ENCODE assay signal across 36 cellular contexts in the genomic region with DNA sequence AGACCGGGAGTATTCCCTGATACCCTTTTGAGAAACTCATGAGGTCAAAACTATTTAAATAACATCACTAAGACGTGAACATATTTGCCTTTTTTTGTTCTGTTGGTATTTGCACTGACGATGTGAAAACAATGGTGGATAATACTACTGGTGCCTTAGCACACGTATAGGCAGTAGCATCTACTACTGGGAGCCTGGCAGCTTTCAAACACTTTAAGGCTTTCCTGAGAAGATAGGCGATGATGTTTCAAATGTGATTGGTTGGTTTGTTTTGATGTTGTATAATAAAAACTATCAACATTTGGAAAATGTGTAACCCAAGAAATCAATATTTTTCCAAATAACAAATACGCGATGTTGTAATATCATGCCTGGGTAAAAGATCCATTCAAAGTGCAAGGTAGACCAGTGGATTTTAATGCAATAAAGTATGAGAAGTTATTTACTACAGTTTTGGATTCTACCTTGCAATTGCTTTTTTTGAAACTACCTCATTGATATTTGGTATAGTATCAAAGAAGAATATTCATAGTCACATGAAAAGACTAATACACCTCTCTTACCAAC.
"Had no signal": no experiment of that assay in that cellular context is flagged by ENCODE, and none has a peak within 500 bp of the region (broad histone marks: within the 10 kb centered on the region; RNA-seq: fewer than 3 reads in every experiment).

No MANE protein-coding gene starts in this region.

- H3K36me3 ChIP-seq: adrenal gland, esophagus muscularis mucosa, gastrocnemius medialis, heart left ventricle, WERI-Rb-1 had no signal

- H3K27me3 ChIP-seq: adrenal gland, body of pancreas, esophagus muscularis mucosa, foreskin keratinocyte, gastrocnemius medialis, heart left ventricle had no signal

- H3K4me3 ChIP-seq: adrenal gland, body of pancreas, esophagus muscularis mucosa, gastrocnemius medialis, heart left ventricle had no signal

- H3K9me3 ChIP-seq: adrenal gland, body of pancreas, esophagus muscularis mucosa, gastrocnemius medialis, heart left ventricle had no signal

- ATAC-seq: activated CD4-positive, CD25-positive, alpha-beta regulatory T cell treated with anti-CD3 and anti-CD28 coated beads, Interleukin-2, amount 50 U/mL, for 24 hours; activated CD8-positive, alpha-beta memory T cell treated with anti-CD3 and anti-CD28 coated beads, Interleukin-2, amount 10 ng/mL, durations not matched to agents 7 days and 5 days; activated CD8-positive, alpha-beta T cell treated with anti-CD3 and anti-CD28 coated beads, Interleukin-2, amount 10 ng/mL, durations not matched to agents 7 days and 5 days; activated naive CD8-positive, alpha-beta T cell treated with anti-CD3 and anti-CD28 coated beads, Interleukin-2, amount 50 U/mL, for 24 hours; body of pancreas; effector memory CD8-positive, alpha-beta T cell; foreskin keratinocyte; gastrocnemius medialis; heart left ventricle; T-helper 17 cell had no signal

- DNase-seq: activated B cell treated with CpG ODN at 0.5 μM for 24 hours; activated CD4-positive, alpha-beta T cell treated with anti-CD3 and anti-CD28 coated beads for 48 hours; activated CD4-positive, alpha-beta T cell treated with anti-CD3 and anti-CD28 coated beads, Interleukin-2, amount 50 U/mL, for 1 hour; activated CD4-positive, alpha-beta T cell treated with anti-CD3 and anti-CD28 coated beads, Interleukin-2, amount 50 U/mL, for 48 hours; activated CD8-positive, alpha-beta memory T cell treated with anti-CD3 and anti-CD28 coated beads, Interleukin-2, amount 10 ng/mL, durations not matched to agents 7 days and 5 days; activated CD8-positive, alpha-beta memory T cell treated with anti-CD3 and anti-CD28 coated beads, Interleukin-2, amount 50 U/mL, for 4 hours; activated CD8-positive, alpha-beta T cell treated with anti-CD3 and anti-CD28 coated beads, Interleukin-2, amount 10 ng/mL, durations not matched to agents 7 days and 5 days; activated effector memory CD4-positive, alpha-beta T cell treated with anti-CD3 and anti-CD28 coated beads, Interleukin-2, amount 50 U/mL, for 16 hours; activated naive CD4-positive, alpha-beta T cell treated with anti-CD3 and anti-CD28 coated beads for 36 hours; activated naive CD8-positive, alpha-beta T cell treated with anti-CD3 and anti-CD28 coated beads for 36 hours; activated naive CD8-positive, alpha-beta T cell treated with anti-CD3 and anti-CD28 coated beads, Interleukin-2, amount 50 U/mL, for 24 hours; activated T-cell treated with anti-CD3 and anti-CD28 coated beads, Interleukin-2, amount 50 U/mL, for 1 hour; activated T-cell treated with anti-CD3 and anti-CD28 coated beads, Interleukin-2, amount 50 U/mL, for 48 hours; adrenal gland; amygdala; aorta; body of pancreas; caudate nucleus; cortex of kidney; dermis blood vessel endothelial cell; effector CD4-positive, alpha-beta T cell; effector memory CD8-positive, alpha-beta T cell; erythroblast; foreskin keratinocyte; gastrocnemius medialis; glutamatergic neuron; heart left ventricle; T-helper 17 cell; T1000; WERI-Rb-1 had no signal

- H3K27ac ChIP-seq: adrenal gland, body of pancreas, esophagus muscularis mucosa, foreskin keratinocyte, gastrocnemius medialis, heart left ventricle, WERI-Rb-1 had no signal

- H3K36me3 Mint-ChIP-seq: activated CD8-positive, alpha-beta memory T cell treated with anti-CD3 and anti-CD28 coated beads, Interleukin-2, amount 10 ng/mL, durations not matched to agents 7 days and 5 days; activated naive CD4-positive, alpha-beta T cell treated with anti-CD3 and anti-CD28 coated beads, Interleukin-2, amount 50 U/mL, for 24 hours; activated naive CD8-positive, alpha-beta T cell treated with anti-CD3 and anti-CD28 coated beads for 36 hours had no signal

- H3K4me3 Mint-ChIP-seq: activated B cell treated with CpG ODN at 0.5 μM for 24 hours; activated CD8-positive, alpha-beta memory T cell treated with anti-CD3 and anti-CD28 coated beads, Interleukin-2, amount 10 ng/mL, durations not matched to agents 7 days and 5 days; activated CD8-positive, alpha-beta T cell treated with anti-CD3 and anti-CD28 coated beads, Interleukin-2, amount 10 ng/mL, durations not matched to agents 7 days and 5 days; activated naive CD4-positive, alpha-beta T cell treated with anti-CD3 and anti-CD28 coated beads for 36 hours; activated naive CD4-positive, alpha-beta T cell treated with anti-CD3 and anti-CD28 coated beads, Interleukin-2, amount 50 U/mL, for 24 hours; activated naive CD8-positive, alpha-beta T cell treated with anti-CD3 and anti-CD28 coated beads for 36 hours; activated naive CD8-positive, alpha-beta T cell treated with anti-CD3 and anti-CD28 coated beads, Interleukin-2, amount 50 U/mL, for 24 hours; activated T-helper 1 cell treated with anti-CD3 and anti-CD28 coated beads, Interleukin-12 subunit alpha, Interleukin-12 subunit beta, Interleukin-2, Interleukin-4 antibody, amounts not matched to agents 30 ng/mL and 10 ng/mL and 1 ng/mL, durations not matched to agents 14 hours and 24 hours and 36 hours; effector memory CD8-positive, alpha-beta T cell; T-helper 17 cell; T-helper 2 cell treated with Interferon-gamma antibody and Interleukin-4, amounts not matched to agents 5 μg/mL and 100 μg/mL, for 36 hours had no signal

- H3K27ac Mint-ChIP-seq: activated B cell treated with CpG ODN at 0.5 μM for 24 hours; activated CD8-positive, alpha-beta memory T cell treated with anti-CD3 and anti-CD28 coated beads, Interleukin-2, amount 10 ng/mL, durations not matched to agents 7 days and 5 days; activated CD8-positive, alpha-beta T cell treated with anti-CD3 and anti-CD28 coated beads, Interleukin-2, amount 10 ng/mL, durations not matched to agents 7 days and 5 days; activated naive CD4-positive, alpha-beta T cell treated with anti-CD3 and anti-CD28 coated beads for 36 hours; activated naive CD4-positive, alpha-beta T cell treated with anti-CD3 and anti-CD28 coated beads, Interleukin-2, amount 50 U/mL, for 24 hours; activated naive CD8-positive, alpha-beta T cell treated with anti-CD3 and anti-CD28 coated beads for 36 hours; activated naive CD8-positive, alpha-beta T cell treated with anti-CD3 and anti-CD28 coated beads, Interleukin-2, amount 50 U/mL, for 24 hours; activated T-helper 1 cell treated with anti-CD3 and anti-CD28 coated beads, Interleukin-12 subunit alpha, Interleukin-12 subunit beta, Interleukin-2, Interleukin-4 antibody, amounts not matched to agents 30 ng/mL and 10 ng/mL and 1 ng/mL, durations not matched to agents 14 hours and 24 hours and 36 hours; effector memory CD8-positive, alpha-beta T cell; T-helper 17 cell; T-helper 2 cell treated with Interferon-gamma antibody and Interleukin-4, amounts not matched to agents 5 μg/mL and 100 μg/mL, for 36 hours had no signal

- H3K27me3 Mint-ChIP-seq: activated naive CD8-positive, alpha-beta T cell treated with anti-CD3 and anti-CD28 coated beads for 36 hours; effector memory CD8-positive, alpha-beta T cell; T-helper 17 cell had no signal

- H3K4me1 ChIP-seq: body of pancreas, esophagus muscularis mucosa, gastrocnemius medialis, heart left ventricle had no signal

- H3K4me1 Mint-ChIP-seq: activated B cell treated with CpG ODN at 0.5 μM for 24 hours; activated naive CD4-positive, alpha-beta T cell treated with anti-CD3 and anti-CD28 coated beads, Interleukin-2, amount 50 U/mL, for 24 hours; T-helper 17 cell had no signal

- H3K9me3 Mint-ChIP-seq: activated B cell treated with CpG ODN at 0.5 μM for 24 hours; activated naive CD4-positive, alpha-beta T cell treated with anti-CD3 and anti-CD28 coated beads for 36 hours; activated naive CD8-positive, alpha-beta T cell treated with anti-CD3 and anti-CD28 coated beads for 36 hours; activated naive CD8-positive, alpha-beta T cell treated with anti-CD3 and anti-CD28 coated beads, Interleukin-2, amount 50 U/mL, for 24 hours; activated T-helper 1 cell treated with anti-CD3 and anti-CD28 coated beads, Interleukin-12 subunit alpha, Interleukin-12 subunit beta, Interleukin-2, Interleukin-4 antibody, amounts not matched to agents 30 ng/mL and 10 ng/mL and 1 ng/mL, durations not matched to agents 14 hours and 24 hours and 36 hours; activated T-helper 2 cell treated with anti-CD3 and anti-CD28 coated beads, Interferon-gamma antibody, Interleukin-2, Interleukin-4, amounts not matched to agents 10 μg/mL and 5 μg/mL and 100 μg/mL, durations not matched to agents 14 hours and 24 hours and 36 hours; T-helper 2 cell treated with Interferon-gamma antibody and Interleukin-4, amounts not matched to agents 5 μg/mL and 100 μg/mL, for 36 hours had no signal
